20 cellular contexts compared by ENCODE assay signal in the genomic region with DNA sequence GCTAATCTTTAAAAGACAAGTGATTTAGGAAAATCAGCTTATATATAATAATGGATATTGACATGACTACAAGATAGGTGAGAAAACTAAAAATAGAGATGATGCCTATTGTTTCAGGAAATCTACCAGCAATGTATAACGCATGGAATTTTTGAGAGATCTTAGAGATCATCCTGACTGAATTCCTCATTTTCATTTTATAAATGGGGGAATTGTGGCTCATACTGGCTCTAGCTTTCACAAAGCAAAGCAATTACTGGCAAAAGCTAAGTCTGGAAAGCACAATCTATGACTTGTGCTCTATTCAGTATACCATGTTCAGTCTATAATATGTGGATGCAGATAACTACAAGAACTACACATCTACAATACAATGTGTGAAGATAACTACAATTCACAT. TPM values are rescaled to one million over a fixed set of nuclear protein-coding genes. Genes with fewer than 3 reads are reported as not detected.
DNase-seq lines count a peak whose midpoint lies in the region; FAIRE-seq and TF ChIP-seq lines count a peak whose summit lies in the region.
"Had no signal": no experiment of that assay in that cellular context is flagged by ENCODE, and none has a peak within 500 bp of the region (broad histone marks: within the 10 kb centered on the region; RNA-seq: fewer than 3 reads in every experiment).

No MANE protein-coding gene starts in this region.

- TF ChIP-seq RAD21 in neural cell (conservative IDR thresholded peaks at IDR 0.05) = no peak

- H3K27ac ChIP-seq in WERI-Rb-1 (peak overlapping the region; percentile 70), neural cell (ENCODE audit: low read length) (peak overlapping the region; percentile 11), substantia nigra (ENCODE audit: low read depth, low read length, poor library complexity, severe bottlenecking) (peak overlapping the region; percentile 40)

- H4K20me1 ChIP-seq in neural cell (ENCODE audit: insufficient read depth) = no peaks in the 10 kb centered on the region

- H3F3A ChIP-seq in neural cell (ENCODE audit: insufficient read depth, low read length, poor library complexity, severe bottlenecking) = no peaks in the 10 kb centered on the region

- H3K4me2 ChIP-seq in neural cell (ENCODE audit: low read length) = no peak overlapping the region

- FAIRE-seq in GM19239 (lab: Jason Lieb, UNC) = no peak
- FAIRE-seq: GM12891, GM18507, H54 had no signal

- H3K4me3 ChIP-seq in WERI-Rb-1 (ENCODE audit: low read depth, low read length) (no peak overlapping the region), neural cell (ENCODE audit: low read length) (no peak overlapping the region)
- H3K4me3 ChIP-seq: HAP-1 had no signal

- no peaks in the 10 kb centered on the region for H3K36me3 ChIP-seq in WERI-Rb-1
- H3K36me3 ChIP-seq in neural cell (ENCODE audit: insufficient read depth, low read length) = no peaks in the 10 kb centered on the region
- H3K36me3 ChIP-seq: HAP-1 had no signal

- DNase-seq in WERI-Rb-1 (no peak), inferior parietal cortex (ENCODE audit: extremely low spot score) (peak; percentile 17), substantia nigra (lab: John Stamatoyannopoulos, UW) (no peak), GM19239 (ENCODE audit: insufficient read length, low spot score) (no peak), NCI-H345 treated with DMSO at 0.1 percent for 48 hours (lab: John Stamatoyannopoulos, UW; ENCODE audit: unreplicated experiment) (no peak), dermis blood vessel endothelial cell (no peak), HT-29 (ENCODE audit: low spot score) (no peak)
- DNase-seq: 8988T; Calu3; CD4-positive, alpha-beta memory T cell; COR-L47; DMS79 treated with DMSO at 0.1 percent for 48 hours; GF-D8; GOT3; HFFc6 had no signal

- TF ChIP-seq CTCF in WERI-Rb-1 (IDR thresholded peaks at IDR 0.05; ENCODE audit: low read depth, low read length) (no peak), neural cell (IDR thresholded peaks at IDR 0.05; ENCODE audit: poor library complexity, severe bottlenecking) (no peak)

- TF ChIP-seq EP300 in neural cell (conservative IDR thresholded peaks at IDR 0.05; ENCODE audit: poor library complexity, severe bottlenecking) = no peak

- H2AFZ ChIP-seq in neural cell (ENCODE audit: low read depth, low read length) = no peak overlapping the region

- no peaks in the 10 kb centered on the region for H3K9me2 ChIP-seq in neural cell (ENCODE audit: insufficient read depth, low read length)

- H3K9ac ChIP-seq in neural cell (ENCODE audit: low read length) = no peak overlapping the region

- H3K9me3 ChIP-seq in WERI-Rb-1 (ENCODE audit: severe bottlenecking) (no peaks in the 10 kb centered on the region), neural cell (ENCODE audit: low read length) (no peaks in the 10 kb centered on the region)
- H3K9me3 ChIP-seq: HAP-1 had no signal

- H3K27me3 ChIP-seq in WERI-Rb-1 (ENCODE audit: insufficient read depth, low read depth, severe bottlenecking) (no peaks in the 10 kb centered on the region), neural cell (ENCODE audit: insufficient read depth, low read depth, low read length) (no peaks in the 10 kb centered on the region)

- H3K79me2 ChIP-seq in neural cell (replicated peaks; ENCODE audit: insufficient read depth, low read length) = no peaks in the 10 kb centered on the region

TF ChIP-seq in neural cell, 6 proteins besides CTCF, POLR2A, EP300 and RAD21:
- TF ChIP-seq MXI1 (conservative IDR thresholded peaks at IDR 0.05; ENCODE audit: poor library complexity, severe bottlenecking) = no peak
- no peak for TF ChIP-seq TAF1 (IDR thresholded peaks at IDR 0.05; ENCODE audit: low read depth)
- no peak for TF ChIP-seq POLR2AphosphoS5 (IDR thresholded peaks at IDR 0.05)
- TF ChIP-seq SMC3 (conservative IDR thresholded peaks at IDR 0.05; ENCODE audit: poor library complexity) = no peak
- no peak for TF ChIP-seq EZH2 (IDR thresholded peaks at IDR 0.05; ENCODE audit: borderline replicate concordance, insufficient read depth, low read length, poor library complexity, severe bottlenecking)
- TF ChIP-seq, protein P1, sequence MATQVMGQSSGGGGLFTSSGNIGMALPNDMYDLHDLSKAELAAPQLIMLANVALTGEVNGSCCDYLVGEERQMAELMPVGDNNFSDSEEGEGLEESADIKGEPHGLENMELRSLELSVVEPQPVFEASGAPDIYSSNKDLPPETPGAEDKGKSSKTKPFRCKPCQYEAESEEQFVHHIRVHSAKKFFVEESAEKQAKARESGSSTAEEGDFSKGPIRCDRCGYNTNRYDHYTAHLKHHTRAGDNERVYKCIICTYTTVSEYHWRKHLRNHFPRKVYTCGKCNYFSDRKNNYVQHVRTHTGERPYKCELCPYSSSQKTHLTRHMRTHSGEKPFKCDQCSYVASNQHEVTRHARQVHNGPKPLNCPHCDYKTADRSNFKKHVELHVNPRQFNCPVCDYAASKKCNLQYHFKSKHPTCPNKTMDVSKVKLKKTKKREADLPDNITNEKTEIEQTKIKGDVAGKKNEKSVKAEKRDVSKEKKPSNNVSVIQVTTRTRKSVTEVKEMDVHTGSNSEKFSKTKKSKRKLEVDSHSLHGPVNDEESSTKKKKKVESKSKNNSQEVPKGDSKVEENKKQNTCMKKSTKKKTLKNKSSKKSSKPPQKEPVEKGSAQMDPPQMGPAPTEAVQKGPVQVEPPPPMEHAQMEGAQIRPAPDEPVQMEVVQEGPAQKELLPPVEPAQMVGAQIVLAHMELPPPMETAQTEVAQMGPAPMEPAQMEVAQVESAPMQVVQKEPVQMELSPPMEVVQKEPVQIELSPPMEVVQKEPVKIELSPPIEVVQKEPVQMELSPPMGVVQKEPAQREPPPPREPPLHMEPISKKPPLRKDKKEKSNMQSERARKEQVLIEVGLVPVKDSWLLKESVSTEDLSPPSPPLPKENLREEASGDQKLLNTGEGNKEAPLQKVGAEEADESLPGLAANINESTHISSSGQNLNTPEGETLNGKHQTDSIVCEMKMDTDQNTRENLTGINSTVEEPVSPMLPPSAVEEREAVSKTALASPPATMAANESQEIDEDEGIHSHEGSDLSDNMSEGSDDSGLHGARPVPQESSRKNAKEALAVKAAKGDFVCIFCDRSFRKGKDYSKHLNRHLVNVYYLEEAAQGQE (IDR thresholded peaks at IDR 0.05; ENCODE audit: borderline replicate concordance) = no peak
TF ChIP-seq in neural cell: peak in this region for 0.

RNA-seq across cellular contexts. Expression of a gene that starts 51.9 kb away (rescaled TPM):
- 72.8 and 75.9 TPM in 2 replicates for polyA plus RNA-seq in neural cell
- polyA minus RNA-seq in neural cell = 34.1 and 35.7 TPM in 2 replicates
- 22.1 and 23.5 TPM in 2 replicates for total RNA-seq in dermis blood vessel endothelial cell
- total RNA-seq in HT-29 (2014; rRNA removed; shearing (Covaris generic)) = 29.0 and 33.3 TPM in 2 replicates

Comparison
In these comparisons a context has a peak if more than half of its experiments do, and no peak if none do; other contexts are left out.
1. H3K27ac ChIP-seq: peak in every context shown above with its lines; median percentile 70 in WERI-Rb-1; 40 in substantia nigra; 11 in neural cell.